1 cellular context compared by ENCODE assay signal in the genomic region with DNA sequence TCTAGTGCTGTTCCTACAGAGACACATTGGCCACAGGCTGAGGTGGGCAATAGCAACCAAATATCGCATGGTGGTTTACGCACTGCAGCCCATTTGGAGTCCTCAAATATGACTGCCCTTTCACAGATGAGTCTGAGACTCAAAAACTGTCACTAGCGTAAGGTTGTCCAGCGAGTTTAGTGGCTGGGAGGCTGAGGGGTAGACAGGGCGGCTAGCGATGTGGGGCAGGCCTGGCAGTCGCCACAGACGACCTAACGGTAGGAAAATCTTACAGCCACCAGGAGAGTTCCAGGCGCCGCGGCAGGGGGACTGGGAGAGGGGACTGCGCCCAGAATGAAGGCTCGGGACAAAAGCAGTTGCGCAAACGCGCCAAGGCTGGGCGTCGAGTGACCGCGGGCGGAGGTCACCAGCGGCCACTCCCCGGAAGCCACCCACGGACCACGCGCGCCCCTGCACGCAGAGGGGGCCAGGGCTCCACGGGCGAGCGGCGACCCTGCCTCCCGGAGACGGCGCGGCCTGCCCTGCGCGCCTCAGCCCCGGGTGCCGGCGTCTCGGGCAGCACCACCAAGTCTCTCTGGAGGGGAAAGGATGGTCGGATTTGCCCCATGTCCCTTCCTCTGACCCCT.
TF ChIP-seq lines count a peak whose summit lies in the region.

No MANE protein-coding gene starts in this region.

TF ChIP-seq in K562, 482 proteins besides CTCF, POLR2A, EP300 and RAD21 (continued from another document and continues in another):
- TF ChIP-seq ZNF140 (CRISPR knock-in tag; IDR thresholded peaks at IDR 0.05): no peak
- TF ChIP-seq, protein P1, sequence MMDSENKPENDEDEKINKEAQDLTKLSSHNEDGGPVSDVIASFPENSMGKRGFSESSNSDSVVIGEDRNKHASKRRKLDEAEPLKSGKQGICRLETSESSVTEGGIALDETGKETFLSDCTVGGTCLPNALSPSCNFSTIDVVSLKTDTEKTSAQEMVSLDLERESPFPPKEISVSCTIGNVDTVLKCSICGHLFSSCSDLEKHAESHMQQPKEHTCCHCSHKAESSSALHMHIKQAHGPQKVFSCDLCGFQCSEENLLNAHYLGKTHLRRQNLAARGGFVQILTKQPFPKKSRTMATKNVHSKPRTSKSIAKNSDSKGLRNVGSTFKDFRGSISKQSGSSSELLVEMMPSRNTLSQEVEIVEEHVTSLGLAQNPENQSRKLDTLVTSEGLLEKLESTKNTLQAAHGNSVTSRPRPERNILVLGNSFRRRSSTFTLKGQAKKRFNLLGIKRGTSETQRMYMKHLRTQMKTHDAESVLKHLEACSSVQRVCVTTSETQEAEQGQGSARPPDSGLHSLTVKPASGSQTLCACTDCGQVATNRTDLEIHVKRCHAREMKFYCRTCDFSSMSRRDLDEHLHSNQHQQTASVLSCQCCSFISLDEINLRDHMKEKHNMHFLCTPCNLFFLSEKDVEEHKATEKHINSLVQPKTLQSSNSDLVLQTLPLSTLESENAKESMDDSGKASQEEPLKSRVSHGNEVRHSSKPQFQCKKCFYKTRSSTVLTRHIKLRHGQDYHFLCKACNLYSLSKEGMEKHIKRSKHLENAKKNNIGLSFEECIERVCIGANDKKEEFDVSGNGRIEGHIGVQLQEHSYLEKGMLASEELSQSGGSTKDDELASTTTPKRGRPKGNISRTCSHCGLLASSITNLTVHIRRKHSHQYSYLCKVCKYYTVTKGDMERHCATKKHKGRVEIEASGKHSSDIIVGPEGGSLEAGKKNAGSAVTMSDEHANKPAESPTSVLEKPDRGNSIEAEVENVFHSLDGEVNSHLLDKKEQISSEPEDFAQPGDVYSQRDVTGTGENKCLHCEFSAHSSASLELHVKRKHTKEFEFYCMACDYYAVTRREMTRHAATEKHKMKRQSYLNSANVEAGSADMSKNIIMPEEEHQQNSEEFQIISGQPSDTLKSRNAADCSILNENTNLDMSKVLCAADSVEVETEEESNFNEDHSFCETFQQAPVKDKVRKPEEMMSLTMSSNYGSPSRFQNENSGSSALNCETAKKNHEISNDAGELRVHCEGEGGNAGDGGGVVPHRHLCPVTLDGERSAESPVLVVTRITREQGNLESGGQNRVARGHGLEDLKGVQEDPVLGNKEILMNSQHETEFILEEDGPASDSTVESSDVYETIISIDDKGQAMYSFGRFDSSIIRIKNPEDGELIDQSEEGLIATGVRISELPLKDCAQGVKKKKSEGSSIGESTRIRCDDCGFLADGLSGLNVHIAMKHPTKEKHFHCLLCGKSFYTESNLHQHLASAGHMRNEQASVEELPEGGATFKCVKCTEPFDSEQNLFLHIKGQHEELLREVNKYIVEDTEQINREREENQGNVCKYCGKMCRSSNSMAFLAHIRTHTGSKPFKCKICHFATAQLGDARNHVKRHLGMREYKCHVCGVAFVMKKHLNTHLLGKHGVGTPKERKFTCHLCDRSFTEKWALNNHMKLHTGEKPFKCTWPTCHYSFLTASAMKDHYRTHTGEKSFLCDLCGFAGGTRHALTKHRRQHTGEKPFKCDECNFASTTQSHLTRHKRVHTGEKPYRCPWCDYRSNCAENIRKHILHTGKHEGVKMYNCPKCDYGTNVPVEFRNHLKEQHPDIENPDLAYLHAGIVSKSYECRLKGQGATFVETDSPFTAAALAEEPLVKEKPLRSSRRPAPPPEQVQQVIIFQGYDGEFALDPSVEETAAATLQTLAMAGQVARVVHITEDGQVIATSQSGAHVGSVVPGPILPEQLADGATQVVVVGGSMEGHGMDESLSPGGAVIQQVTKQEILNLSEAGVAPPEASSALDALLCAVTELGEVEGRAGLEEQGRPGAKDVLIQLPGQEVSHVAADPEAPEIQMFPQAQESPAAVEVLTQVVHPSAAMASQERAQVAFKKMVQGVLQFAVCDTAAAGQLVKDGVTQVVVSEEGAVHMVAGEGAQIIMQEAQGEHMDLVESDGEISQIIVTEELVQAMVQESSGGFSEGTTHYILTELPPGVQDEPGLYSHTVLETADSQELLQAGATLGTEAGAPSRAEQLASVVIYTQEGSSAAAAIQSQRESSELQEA (IDR thresholded peaks at IDR 0.05; ENCODE audit: low read depth): no peak
- no peak for TF ChIP-seq ZNF551 (CRISPR knock-in tag; IDR thresholded peaks at IDR 0.05)
- TF ChIP-seq TOE1 (IDR thresholded peaks at IDR 0.05; ENCODE audit: borderline replicate concordance): no peak
- TF ChIP-seq TOE1 (CRISPR knock-in tag; IDR thresholded peaks at IDR 0.05; ENCODE audit: borderline replicate concordance, low read depth): 0 out of 2 replicates have a peak, but pooled peaks have one; percentile 54
- TF ChIP-seq, protein P2, sequence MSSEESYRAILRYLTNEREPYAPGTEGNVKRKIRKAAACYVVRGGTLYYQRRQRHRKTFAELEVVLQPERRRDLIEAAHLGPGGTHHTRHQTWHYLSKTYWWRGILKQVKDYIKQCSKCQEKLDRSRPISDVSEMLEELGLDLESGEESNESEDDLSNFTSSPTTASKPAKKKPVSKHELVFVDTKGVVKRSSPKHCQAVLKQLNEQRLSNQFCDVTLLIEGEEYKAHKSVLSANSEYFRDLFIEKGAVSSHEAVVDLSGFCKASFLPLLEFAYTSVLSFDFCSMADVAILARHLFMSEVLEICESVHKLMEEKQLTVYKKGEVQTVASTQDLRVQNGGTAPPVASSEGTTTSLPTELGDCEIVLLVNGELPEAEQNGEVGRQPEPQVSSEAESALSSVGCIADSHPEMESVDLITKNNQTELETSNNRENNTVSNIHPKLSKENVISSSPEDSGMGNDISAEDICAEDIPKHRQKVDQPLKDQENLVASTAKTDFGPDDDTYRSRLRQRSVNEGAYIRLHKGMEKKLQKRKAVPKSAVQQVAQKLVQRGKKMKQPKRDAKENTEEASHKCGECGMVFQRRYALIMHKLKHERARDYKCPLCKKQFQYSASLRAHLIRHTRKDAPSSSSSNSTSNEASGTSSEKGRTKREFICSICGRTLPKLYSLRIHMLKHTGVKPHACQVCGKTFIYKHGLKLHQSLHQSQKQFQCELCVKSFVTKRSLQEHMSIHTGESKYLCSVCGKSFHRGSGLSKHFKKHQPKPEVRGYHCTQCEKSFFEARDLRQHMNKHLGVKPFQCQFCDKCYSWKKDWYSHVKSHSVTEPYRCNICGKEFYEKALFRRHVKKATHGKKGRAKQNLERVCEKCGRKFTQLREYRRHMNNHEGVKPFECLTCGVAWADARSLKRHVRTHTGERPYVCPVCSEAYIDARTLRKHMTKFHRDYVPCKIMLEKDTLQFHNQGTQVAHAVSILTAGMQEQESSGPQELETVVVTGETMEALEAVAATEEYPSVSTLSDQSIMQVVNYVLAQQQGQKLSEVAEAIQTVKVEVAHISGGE (CRISPR knock-in tag; IDR thresholded peaks at IDR 0.05): peak in 1 of 3 experiments; percentile 82; a peak in 2 of 6 replicates
- TF ChIP-seq ZNF121 (CRISPR knock-in tag; conservative IDR thresholded peaks at IDR 0.05): no peak
- TF ChIP-seq SAP30 (IDR thresholded peaks at IDR 0.05; ENCODE audit: borderline replicate concordance, insufficient read depth, low read depth, low read length, poor library complexity, severe bottlenecking): no peak
- TF ChIP-seq ZSCAN29 (IDR thresholded peaks at IDR 0.05): peak; percentile 62; the same call in 1 of the 2 replicates
- TF ChIP-seq, protein P3, sequence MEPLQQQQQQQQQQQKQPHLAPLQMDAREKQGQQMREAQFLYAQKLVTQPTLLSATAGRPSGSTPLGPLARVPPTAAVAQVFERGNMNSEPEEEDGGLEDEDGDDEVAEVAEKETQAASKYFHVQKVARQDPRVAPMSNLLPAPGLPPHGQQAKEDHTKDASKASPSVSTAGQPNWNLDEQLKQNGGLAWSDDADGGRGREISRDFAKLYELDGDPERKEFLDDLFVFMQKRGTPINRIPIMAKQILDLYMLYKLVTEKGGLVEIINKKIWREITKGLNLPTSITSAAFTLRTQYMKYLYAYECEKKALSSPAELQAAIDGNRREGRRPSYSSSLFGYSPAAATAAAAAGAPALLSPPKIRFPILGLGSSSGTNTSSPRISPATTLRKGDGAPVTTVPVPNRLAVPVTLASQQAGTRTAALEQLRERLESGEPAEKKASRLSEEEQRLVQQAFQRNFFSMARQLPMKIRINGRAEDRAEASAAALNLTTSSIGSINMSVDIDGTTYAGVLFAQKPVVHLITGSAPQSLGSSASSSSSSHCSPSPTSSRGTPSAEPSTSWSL (CRISPR knock-in tag; IDR thresholded peaks at IDR 0.05; ENCODE audit: borderline replicate concordance): no peak; the same call in 1 of the 2 replicates
- TF ChIP-seq, protein P4, sequence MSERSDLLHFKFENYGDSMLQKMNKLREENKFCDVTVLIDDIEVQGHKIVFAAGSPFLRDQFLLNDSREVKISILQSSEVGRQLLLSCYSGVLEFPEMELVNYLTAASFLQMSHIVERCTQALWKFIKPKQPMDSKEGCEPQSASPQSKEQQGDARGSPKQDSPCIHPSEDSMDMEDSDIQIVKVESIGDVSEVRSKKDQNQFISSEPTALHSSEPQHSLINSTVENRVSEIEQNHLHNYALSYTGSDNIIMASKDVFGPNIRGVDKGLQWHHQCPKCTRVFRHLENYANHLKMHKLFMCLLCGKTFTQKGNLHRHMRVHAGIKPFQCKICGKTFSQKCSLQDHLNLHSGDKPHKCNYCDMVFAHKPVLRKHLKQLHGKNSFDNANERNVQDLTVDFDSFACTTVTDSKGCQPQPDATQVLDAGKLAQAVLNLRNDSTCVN (CRISPR knock-in tag; IDR thresholded peaks at IDR 0.05): no peak
- TF ChIP-seq RB1 (IDR thresholded peaks at IDR 0.05; ENCODE audit: low read depth): no peak; the same call in 1 of the 2 replicates
- no peak for TF ChIP-seq FOXK1 (CRISPR knock-in tag; IDR thresholded peaks at IDR 0.05; ENCODE audit: borderline replicate concordance)
- no peak for TF ChIP-seq CREB1 (IDR thresholded peaks at IDR 0.05)
- no peak for TF ChIP-seq CREB1 (CRISPR knock-in tag; IDR thresholded peaks at IDR 0.05)
- TF ChIP-seq, protein P5, sequence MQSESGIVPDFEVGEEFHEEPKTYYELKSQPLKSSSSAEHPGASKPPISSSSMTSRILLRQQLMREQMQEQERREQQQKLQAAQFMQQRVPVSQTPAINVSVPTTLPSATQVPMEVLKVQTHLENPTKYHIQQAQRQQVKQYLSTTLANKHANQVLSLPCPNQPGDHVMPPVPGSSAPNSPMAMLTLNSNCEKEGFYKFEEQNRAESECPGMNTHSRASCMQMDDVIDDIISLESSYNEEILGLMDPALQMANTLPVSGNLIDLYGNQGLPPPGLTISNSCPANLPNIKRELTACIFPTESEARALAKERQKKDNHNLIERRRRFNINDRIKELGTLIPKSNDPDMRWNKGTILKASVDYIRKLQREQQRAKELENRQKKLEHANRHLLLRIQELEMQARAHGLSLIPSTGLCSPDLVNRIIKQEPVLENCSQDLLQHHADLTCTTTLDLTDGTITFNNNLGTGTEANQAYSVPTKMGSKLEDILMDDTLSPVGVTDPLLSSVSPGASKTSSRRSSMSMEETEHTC (IDR thresholded peaks at IDR 0.05): no peak; the same call in 1 of the 2 replicates
- TF ChIP-seq ZNF79 (CRISPR knock-in tag; IDR thresholded peaks at IDR 0.05; ENCODE audit: low read depth): no peak
- TF ChIP-seq NR3C1 (CRISPR knock-in tag; IDR thresholded peaks at IDR 0.05): no peak
- TF ChIP-seq ZNF274 (IDR thresholded peaks at IDR 0.05; ENCODE audit: borderline replicate concordance, low read depth, low read length): no peak
- no peak for TF ChIP-seq KLF10 (CRISPR knock-in tag; IDR thresholded peaks at IDR 0.05)
- TF ChIP-seq, protein P6, sequence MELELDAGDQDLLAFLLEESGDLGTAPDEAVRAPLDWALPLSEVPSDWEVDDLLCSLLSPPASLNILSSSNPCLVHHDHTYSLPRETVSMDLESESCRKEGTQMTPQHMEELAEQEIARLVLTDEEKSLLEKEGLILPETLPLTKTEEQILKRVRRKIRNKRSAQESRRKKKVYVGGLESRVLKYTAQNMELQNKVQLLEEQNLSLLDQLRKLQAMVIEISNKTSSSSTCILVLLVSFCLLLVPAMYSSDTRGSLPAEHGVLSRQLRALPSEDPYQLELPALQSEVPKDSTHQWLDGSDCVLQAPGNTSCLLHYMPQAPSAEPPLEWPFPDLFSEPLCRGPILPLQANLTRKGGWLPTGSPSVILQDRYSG (tag; conservative IDR thresholded peaks at IDR 0.05; ENCODE audit: low read depth): peak; percentile 24; the same call in 1 of the 2 replicates
- TF ChIP-seq HMG20A (CRISPR knock-in tag; conservative IDR thresholded peaks at IDR 0.05): no peak
- TF ChIP-seq, protein P7, sequence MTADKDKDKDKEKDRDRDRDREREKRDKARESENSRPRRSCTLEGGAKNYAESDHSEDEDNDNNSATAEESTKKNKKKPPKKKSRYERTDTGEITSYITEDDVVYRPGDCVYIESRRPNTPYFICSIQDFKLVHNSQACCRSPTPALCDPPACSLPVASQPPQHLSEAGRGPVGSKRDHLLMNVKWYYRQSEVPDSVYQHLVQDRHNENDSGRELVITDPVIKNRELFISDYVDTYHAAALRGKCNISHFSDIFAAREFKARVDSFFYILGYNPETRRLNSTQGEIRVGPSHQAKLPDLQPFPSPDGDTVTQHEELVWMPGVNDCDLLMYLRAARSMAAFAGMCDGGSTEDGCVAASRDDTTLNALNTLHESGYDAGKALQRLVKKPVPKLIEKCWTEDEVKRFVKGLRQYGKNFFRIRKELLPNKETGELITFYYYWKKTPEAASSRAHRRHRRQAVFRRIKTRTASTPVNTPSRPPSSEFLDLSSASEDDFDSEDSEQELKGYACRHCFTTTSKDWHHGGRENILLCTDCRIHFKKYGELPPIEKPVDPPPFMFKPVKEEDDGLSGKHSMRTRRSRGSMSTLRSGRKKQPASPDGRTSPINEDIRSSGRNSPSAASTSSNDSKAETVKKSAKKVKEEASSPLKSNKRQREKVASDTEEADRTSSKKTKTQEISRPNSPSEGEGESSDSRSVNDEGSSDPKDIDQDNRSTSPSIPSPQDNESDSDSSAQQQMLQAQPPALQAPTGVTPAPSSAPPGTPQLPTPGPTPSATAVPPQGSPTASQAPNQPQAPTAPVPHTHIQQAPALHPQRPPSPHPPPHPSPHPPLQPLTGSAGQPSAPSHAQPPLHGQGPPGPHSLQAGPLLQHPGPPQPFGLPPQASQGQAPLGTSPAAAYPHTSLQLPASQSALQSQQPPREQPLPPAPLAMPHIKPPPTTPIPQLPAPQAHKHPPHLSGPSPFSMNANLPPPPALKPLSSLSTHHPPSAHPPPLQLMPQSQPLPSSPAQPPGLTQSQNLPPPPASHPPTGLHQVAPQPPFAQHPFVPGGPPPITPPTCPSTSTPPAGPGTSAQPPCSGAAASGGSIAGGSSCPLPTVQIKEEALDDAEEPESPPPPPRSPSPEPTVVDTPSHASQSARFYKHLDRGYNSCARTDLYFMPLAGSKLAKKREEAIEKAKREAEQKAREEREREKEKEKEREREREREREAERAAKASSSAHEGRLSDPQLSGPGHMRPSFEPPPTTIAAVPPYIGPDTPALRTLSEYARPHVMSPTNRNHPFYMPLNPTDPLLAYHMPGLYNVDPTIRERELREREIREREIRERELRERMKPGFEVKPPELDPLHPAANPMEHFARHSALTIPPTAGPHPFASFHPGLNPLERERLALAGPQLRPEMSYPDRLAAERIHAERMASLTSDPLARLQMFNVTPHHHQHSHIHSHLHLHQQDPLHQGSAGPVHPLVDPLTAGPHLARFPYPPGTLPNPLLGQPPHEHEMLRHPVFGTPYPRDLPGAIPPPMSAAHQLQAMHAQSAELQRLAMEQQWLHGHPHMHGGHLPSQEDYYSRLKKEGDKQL (CRISPR knock-in tag; IDR thresholded peaks at IDR 0.05; ENCODE audit: borderline replicate concordance): no peak
- TF ChIP-seq, protein P8, sequence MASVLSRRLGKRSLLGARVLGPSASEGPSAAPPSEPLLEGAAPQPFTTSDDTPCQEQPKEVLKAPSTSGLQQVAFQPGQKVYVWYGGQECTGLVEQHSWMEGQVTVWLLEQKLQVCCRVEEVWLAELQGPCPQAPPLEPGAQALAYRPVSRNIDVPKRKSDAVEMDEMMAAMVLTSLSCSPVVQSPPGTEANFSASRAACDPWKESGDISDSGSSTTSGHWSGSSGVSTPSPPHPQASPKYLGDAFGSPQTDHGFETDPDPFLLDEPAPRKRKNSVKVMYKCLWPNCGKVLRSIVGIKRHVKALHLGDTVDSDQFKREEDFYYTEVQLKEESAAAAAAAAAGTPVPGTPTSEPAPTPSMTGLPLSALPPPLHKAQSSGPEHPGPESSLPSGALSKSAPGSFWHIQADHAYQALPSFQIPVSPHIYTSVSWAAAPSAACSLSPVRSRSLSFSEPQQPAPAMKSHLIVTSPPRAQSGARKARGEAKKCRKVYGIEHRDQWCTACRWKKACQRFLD (CRISPR knock-in tag; IDR thresholded peaks at IDR 0.05): no peak
- TF ChIP-seq DPF2 (IDR thresholded peaks at IDR 0.05): peak; percentile 31; the same call in 1 of the 2 replicates
- TF ChIP-seq MYNN (IDR thresholded peaks at IDR 0.05): no peak
- TF ChIP-seq MYNN (CRISPR knock-in tag; IDR thresholded peaks at IDR 0.05): no peak
